ENCODE assay signal across 8 cellular contexts in genomic region chr22:50582562-50583293, GRCh38. TPM values are rescaled to one million over a fixed set of nuclear protein-coding genes. Genes with fewer than 3 reads are reported as not detected.
A peak's percentile ranks its signal among the peaks of the same experiment; 100 is the strongest.
DNase-seq lines count a peak whose midpoint lies in the region; FAIRE-seq and TF ChIP-seq lines count a peak whose summit lies in the region.

A gene with protein sequence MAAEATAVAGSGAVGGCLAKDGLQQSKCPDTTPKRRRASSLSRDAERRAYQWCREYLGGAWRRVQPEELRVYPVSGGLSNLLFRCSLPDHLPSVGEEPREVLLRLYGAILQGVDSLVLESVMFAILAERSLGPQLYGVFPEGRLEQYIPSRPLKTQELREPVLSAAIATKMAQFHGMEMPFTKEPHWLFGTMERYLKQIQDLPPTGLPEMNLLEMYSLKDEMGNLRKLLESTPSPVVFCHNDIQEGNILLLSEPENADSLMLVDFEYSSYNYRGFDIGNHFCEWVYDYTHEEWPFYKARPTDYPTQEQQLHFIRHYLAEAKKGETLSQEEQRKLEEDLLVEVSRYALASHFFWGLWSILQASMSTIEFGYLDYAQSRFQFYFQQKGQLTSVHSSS (minus strand): TSS chr22:50582849. CDS start chr22:50582781, 68 bp downstream.

- H3K36me3 ChIP-seq in SK-N-MC (ENCODE audit: insufficient read depth, low read length) (no peaks in the 10 kb centered on the region), neuronal stem cell (replicated peaks in 1 of 2; ENCODE audit: control insufficient read depth in 2 of 2, insufficient read depth in 2 of 2, low read length in 2 of 2) (peaks cover 14 to 30% of the 10 kb centered on the region in 2 donors)

- peaks cover 4% of the 10 kb centered on the region for H3K79me1 ChIP-seq in neuronal stem cell (ENCODE audit: low read depth, low read length)

- H2AFZ ChIP-seq in neuronal stem cell (ENCODE audit: low read length): peak within 1 kb of the TSS; percentile 99

- peak within 1 kb of the TSS; percentile 16 for H2BK120ac ChIP-seq in neuronal stem cell (ENCODE audit: low read depth, low read length)

- H2BK15ac ChIP-seq in neuronal stem cell (ENCODE audit: low read length): no peak within 1 kb of the TSS

- peak within 1 kb of the TSS; percentile 52 for H4K8ac ChIP-seq in neuronal stem cell (ENCODE audit: low read depth, low read length)

- peaks cover 10% of the 10 kb centered on the region; the same call in 1 of the 2 replicates for H3K27me3 Mint-ChIP-seq in HFFc6 (ENCODE audit: insufficient read depth)
- H3K27me3 Mint-ChIP-seq in activated naive CD4-positive, alpha-beta T cell treated with anti-CD3 and anti-CD28 coated beads, Interleukin-2, amount 10 ng/mL, durations not matched to agents 7 days and 5 days: no peaks in the 10 kb centered on the region

- no CpG with 5 or more reads among the region's 90 CpGs for WGBS in neuronal stem cell (ENCODE audit: extremely low coverage in 2 of 2, insufficient read length in 2 of 2, insufficient replicate concordance in 1 of 2), 2 donors

- H3K4me3 ChIP-seq in NB4 (ENCODE audit: low read depth, low read length) (peak within 1 kb of the TSS; percentile 83), SK-N-MC (peak within 1 kb of the TSS; percentile 99), neuronal stem cell (ENCODE audit: low read length in 2 of 2) (peak within 1 kb of the TSS; percentile 86 to 93)

- peaks cover 14% of the 10 kb centered on the region for H3K4me1 Mint-ChIP-seq in HFFc6 (ENCODE audit: low read depth)
- peaks cover 35% of the 10 kb centered on the region for H3K4me1 Mint-ChIP-seq in activated naive CD4-positive, alpha-beta T cell treated with anti-CD3 and anti-CD28 coated beads, Interleukin-2, amount 10 ng/mL, durations not matched to agents 7 days and 5 days

- no peaks in the 10 kb centered on the region for H3K27me3 ChIP-seq in neuronal stem cell (ENCODE audit: control insufficient read depth in 3 of 3, insufficient read depth in 3 of 3, low read depth in 1 of 3, low read length in 3 of 3)

- H3K18ac ChIP-seq in neuronal stem cell (ENCODE audit: low read length): peak within 1 kb of the TSS; percentile 97

- TF ChIP-seq POLR2A in NB4 (IDR thresholded peaks at IDR 0.05; ENCODE audit: extremely low read depth, insufficient read length): peak; percentile 71

- peak within 1 kb of the TSS; percentile 90 for H2AK5ac ChIP-seq in neuronal stem cell (ENCODE audit: low read depth, low read length)

- H3K9ac ChIP-seq in SK-N-MC (ENCODE audit: insufficient read length) (peak within 1 kb of the TSS; percentile 98), neuronal stem cell (ENCODE audit: low read depth, low read length, poor library complexity) (peak within 1 kb of the TSS; percentile 93)

- H2BK12ac ChIP-seq in neuronal stem cell (ENCODE audit: low read length): peak within 1 kb of the TSS; percentile 64

- H4K91ac ChIP-seq in neuronal stem cell (ENCODE audit: low read depth, low read length, poor library complexity): peak within 1 kb of the TSS; percentile 68

- H2BK5ac ChIP-seq in neuronal stem cell (ENCODE audit: low read length): peak within 1 kb of the TSS; percentile 56

- no peak within 1 kb of the TSS for H3K14ac ChIP-seq in neuronal stem cell (ENCODE audit: low read length)

- TF ChIP-seq CTCF in HFFc6 (IDR thresholded peaks at IDR 0.05): no peak
- no peak for TF ChIP-seq CTCF in NB4 (IDR thresholded peaks at IDR 0.05; ENCODE audit: low read depth, low read length)
- no peak for TF ChIP-seq CTCF in subcutaneous adipose tissue (IDR thresholded peaks at IDR 0.05; ENCODE audit: low read depth)

- H3K27ac ChIP-seq in SK-N-MC (peak within 1 kb of the TSS; percentile 87), neuronal stem cell (replicated peaks; ENCODE audit: low read length) (peak within 1 kb of the TSS; percentile 98)

- H3K27ac Mint-ChIP-seq in HFFc6: peak within 1 kb of the TSS; percentile 88
- peak within 1 kb of the TSS; percentile 96 for H3K27ac Mint-ChIP-seq in activated naive CD4-positive, alpha-beta T cell treated with anti-CD3 and anti-CD28 coated beads, Interleukin-2, amount 10 ng/mL, durations not matched to agents 7 days and 5 days

- DNase-seq in GM04503 (ENCODE audit: low read depth): peak; percentile 83
- peak; percentile 97 for DNase-seq in HFFc6
- DNase-seq in NB4 (ENCODE audit: low read depth): peak; percentile 97
- peak; percentile 70 for DNase-seq in SK-N-MC (ENCODE audit: low read depth, low spot score)
- peak; percentile 99 for DNase-seq in activated naive CD4-positive, alpha-beta T cell treated with anti-CD3 and anti-CD28 coated beads, Interleukin-2, amount 10 ng/mL, durations not matched to agents 7 days and 5 days
- DNase-seq in frontal cortex (ENCODE audit: low spot score in 2 of 2): peak; percentile 100
- peak; percentile 99 for DNase-seq in neuronal stem cell (ENCODE audit: low spot score)

- H3K23ac ChIP-seq in neuronal stem cell (ENCODE audit: low read depth, low read length, poor library complexity): peak within 1 kb of the TSS; percentile 30

- peak within 1 kb of the TSS; percentile 92 for H3K4me2 ChIP-seq in neuronal stem cell (ENCODE audit: insufficient read depth, low read length, poor library complexity, severe bottlenecking)

- no peaks in the 10 kb centered on the region for H3K9me3 Mint-ChIP-seq in HFFc6
- H3K9me3 Mint-ChIP-seq in activated naive CD4-positive, alpha-beta T cell treated with anti-CD3 and anti-CD28 coated beads, Interleukin-2, amount 10 ng/mL, durations not matched to agents 7 days and 5 days: no peaks in the 10 kb centered on the region

- H3K36me3 Mint-ChIP-seq in HFFc6 (ENCODE audit: low read depth): no peaks in the 10 kb centered on the region
- peaks cover 19% of the 10 kb centered on the region for H3K36me3 Mint-ChIP-seq in activated naive CD4-positive, alpha-beta T cell treated with anti-CD3 and anti-CD28 coated beads, Interleukin-2, amount 10 ng/mL, durations not matched to agents 7 days and 5 days

- H3K9me3 ChIP-seq in SK-N-MC (ENCODE audit: low read depth, low read length) (no peaks in the 10 kb centered on the region), neuronal stem cell (replicated peaks in 1 of 2; ENCODE audit: control insufficient read depth in 2 of 2, insufficient read depth in 1 of 2, low read depth in 1 of 2, low read length in 2 of 2) (no peaks in the 10 kb centered on the region)

- peak within 1 kb of the TSS; percentile 92 for H3K4me3 Mint-ChIP-seq in HFFc6
- peak within 1 kb of the TSS; percentile 84 for H3K4me3 Mint-ChIP-seq in activated naive CD4-positive, alpha-beta T cell treated with anti-CD3 and anti-CD28 coated beads, Interleukin-2, amount 10 ng/mL, durations not matched to agents 7 days and 5 days

- peak within 1 kb of the TSS; percentile 10 for H3K4ac ChIP-seq in neuronal stem cell (ENCODE audit: low read length)

- CTCF ChIA-PET in activated naive CD4-positive, alpha-beta T cell treated with anti-CD3 and anti-CD28 coated beads, Interleukin-2, amount 10 ng/mL, durations not matched to agents 7 days and 5 days (lab: Charles Lee): interaction anchor here (0.6 to 0.7 kb wide), 2 partner anchors 57 kb away, joined by 3 to 4 read pairs; partner anchors contain the start of gene SCO2

- peaks cover 5% of the 10 kb centered on the region in 2 donors for H3K4me1 ChIP-seq in neuronal stem cell (ENCODE audit: control insufficient read depth in 2 of 2, insufficient read depth in 1 of 2, low read depth in 1 of 2, low read length in 2 of 2)

- FAIRE-seq in frontal cortex (lab: Jason Lieb, UNC): peak; percentile 91

RNA-seq across cellular contexts. Expression of the gene that starts here (rescaled TPM):
- 10 to 100 TPM; 21.1 to 26.2 (median 25.2) TPM for total RNA-seq in HFFc6 (2021; fragmentation: NEBNext Ultra II Directional; extraction: Animal tissue kit (Norgen Biotek cat#: 25700))
- total RNA-seq in frontal cortex: 28.1 TPM
- polyA plus RNA-seq in neuronal stem cell (2013, experiment 1 of 2): 39.2 TPM
- polyA plus RNA-seq in neuronal stem cell (2013, experiment 2 of 2): 37.2 TPM
- 10 to 100 TPM; 44.7 to 80.3 (median 51.3) TPM for total RNA-seq in subcutaneous adipose tissue

Comparison
In these comparisons a context has a peak if more than half of its experiments do, and no peak if none do; other contexts are left out.
1. Peak in every context shown above with its lines: DNase-seq, H3K4me3 ChIP-seq and H3K27ac ChIP-seq.